Comparison of ENCODE assay signal across 21 cellular contexts in genomic region chr10:124131176-124131575, GRCh38. TPM values are rescaled to one million over a fixed set of nuclear protein-coding genes. Genes with fewer than 3 reads are reported as not detected.
A peak's percentile ranks its signal among the peaks of the same experiment; 100 is the strongest.
DNase-seq lines count a peak whose midpoint lies in the region; ATAC-seq, FAIRE-seq and TF ChIP-seq lines count a peak whose summit lies in the region.
"Had no signal": no experiment of that assay in that cellular context is flagged by ENCODE, and none has a peak within 500 bp of the region (broad histone marks: within the 10 kb centered on the region; RNA-seq: fewer than 3 reads in every experiment).

No MANE protein-coding gene starts in this region.

- no peaks in the 10 kb centered on the region for H3K9me3 ChIP-seq in kidney (ENCODE audit: control insufficient read depth in 1 of 2, low read length in 2 of 2)
- H3K9me3 ChIP-seq: BLaER1 had no signal

- TF ChIP-seq CTCF in kidney (IDR thresholded peaks at IDR 0.05; ENCODE audit: borderline replicate concordance, extremely low read depth, insufficient read depth) (no peak), nephron progenitor cell (IDR thresholded peaks at IDR 0.05) (no peak)

- no peaks in the 10 kb centered on the region for H3K36me3 Mint-ChIP-seq in nephron progenitor cell (ENCODE audit: low read depth)
- H3K36me3 Mint-ChIP-seq: CD4-positive, alpha-beta memory T cell had no signal

- no peak overlapping the region for H3K4me3 ChIP-seq in kidney (ENCODE audit: low read length in 2 of 2)
- H3K4me3 ChIP-seq: BLaER1, GM12878 had no signal

- H3K9ac ChIP-seq in kidney (ENCODE audit: low read length in 2 of 2), result no peak overlapping the region
- H3K9ac ChIP-seq: BLaER1 had no signal

- H3K4me1 ChIP-seq in kidney (ENCODE audit: control insufficient read depth in 1 of 2, insufficient read depth in 1 of 2, low read depth in 1 of 2, low read length in 2 of 2), result no peaks in the 10 kb centered on the region

- H3K9me3 Mint-ChIP-seq in nephron progenitor cell, result no peaks in the 10 kb centered on the region
- H3K9me3 Mint-ChIP-seq: HFFc6 had no signal

- H3K27ac ChIP-seq in kidney (ENCODE audit: low read depth in 2 of 2, low read length in 2 of 2), result no peak overlapping the region
- H3K27ac ChIP-seq: BLaER1 had no signal

- peak overlapping the region; percentile 66 for H3K27ac Mint-ChIP-seq in nephron progenitor cell
- H3K27ac Mint-ChIP-seq: HFFc6 had no signal

- intact Hi-C loops in kidney (cut with DNase I), result no loop called here

- DNase-seq in NCI-H2171 treated with DMSO at 0.1 percent for 48 hours (lab: John Stamatoyannopoulos, UW), result peak; percentile 7
- DNase-seq in NCI-H2171 (lab: John Stamatoyannopoulos, UW), result no peak
- DNase-seq in kidney, result peak; percentile 11
- DNase-seq in nephron progenitor cell, result peak; percentile 38
- peak; percentile 77 for DNase-seq in retina
- no peak for DNase-seq in stimulated activated CD4-positive, alpha-beta T cell treated with anti-CD3 and anti-CD28 coated beads, Interleukin-4, amount 100 ng/mL, for 1 hour
- no peak for DNase-seq in COLO829 (ENCODE audit: low spot score)
- DNase-seq: 8988T; Calu3; CD4-positive, alpha-beta memory T cell; DND-41; EL; GOT3; H7; HFFc6 had no signal

- H3K36me3 ChIP-seq in kidney (ENCODE audit: control insufficient read depth in 1 of 2, insufficient read depth in 2 of 2, low read length in 2 of 2), result no peaks in the 10 kb centered on the region
- H3K36me3 ChIP-seq: BLaER1 had no signal

- H3K4me3 Mint-ChIP-seq in nephron progenitor cell, result peak overlapping the region; percentile 51
- H3K4me3 Mint-ChIP-seq: CD4-positive, alpha-beta memory T cell; HFFc6 had no signal

- no peak for FAIRE-seq in kidney (lab: Jason Lieb, UNC)
- FAIRE-seq: GM12878, HTR-8/SVneo had no signal

- peaks cover 4% of the 10 kb centered on the region for H3K27me3 Mint-ChIP-seq in nephron progenitor cell (ENCODE audit: low read depth, poor library complexity)

- peaks cover 50% of the 10 kb centered on the region for H3K4me1 Mint-ChIP-seq in nephron progenitor cell
- H3K4me1 Mint-ChIP-seq: CD4-positive, alpha-beta memory T cell had no signal

- ATAC-seq in HG03520 (IDR thresholded peaks at IDR 0.05; ENCODE audit: unreplicated experiment), result no peak
- ATAC-seq: GM12878, HCT116 had no signal

RNA-seq across cellular contexts. Expression of gene CHST15, which starts 37.8 kb away (rescaled TPM):
- total RNA-seq in kidney, result 39.7 TPM
- polyA plus RNA-seq in kidney (ENCODE audit: insufficient read depth, low read depth, low replicate concordance), result 2.8 TPM
- total RNA-seq: G401 had no signal

Comparison
In these comparisons a context has a peak if more than half of its experiments do, and no peak if none do; other contexts are left out.
1. DNase-seq: peak in NCI-H2171 treated with DMSO at 0.1 percent for 48 hours (single experiment), kidney (single experiment), nephron progenitor cell (single experiment) and retina (single experiment); none in NCI-H2171 (single experiment), stimulated activated CD4-positive, alpha-beta T cell treated with anti-CD3 and anti-CD28 coated beads, Interleukin-4, amount 100 ng/mL, for 1 hour (single experiment) and COLO829 (single experiment).